Comparison of ENCODE assay signal across 2 cellular contexts in the genomic region with DNA sequence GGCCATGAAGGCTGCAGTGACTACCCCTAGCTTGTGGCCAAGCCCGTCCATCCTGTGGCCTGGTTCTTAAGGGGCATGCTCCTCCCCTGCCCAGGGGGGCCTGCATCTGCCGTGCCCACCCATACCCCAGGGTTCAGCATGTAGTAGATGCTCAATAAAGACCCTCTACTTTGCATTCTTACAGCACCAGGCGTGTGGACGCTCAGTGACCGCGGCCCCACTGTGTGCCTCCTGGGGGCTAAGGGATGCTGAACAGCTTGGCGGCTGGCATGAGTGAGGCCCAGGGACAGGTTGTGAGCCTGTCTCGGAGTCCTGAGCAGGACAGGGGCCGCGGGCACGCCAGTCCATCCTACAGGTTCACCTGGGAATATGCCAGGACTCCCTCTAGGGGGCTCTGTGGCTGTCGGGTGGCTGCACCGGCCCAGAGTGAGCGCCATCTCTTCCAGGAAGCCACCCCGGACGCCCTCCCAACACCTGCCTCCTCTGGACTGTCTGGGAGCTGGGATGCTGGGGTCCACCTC.
TF ChIP-seq lines count a peak whose summit lies in the region.

No MANE protein-coding gene starts in this region.

TF ChIP-seq in SK-N-SH treated with all-trans-retinoic acid at 6 μM for 48 hours, 23 proteins besides CTCF, POLR2A, EP300 and RAD21 (continued from another document):
- TF ChIP-seq, protein P1, sequence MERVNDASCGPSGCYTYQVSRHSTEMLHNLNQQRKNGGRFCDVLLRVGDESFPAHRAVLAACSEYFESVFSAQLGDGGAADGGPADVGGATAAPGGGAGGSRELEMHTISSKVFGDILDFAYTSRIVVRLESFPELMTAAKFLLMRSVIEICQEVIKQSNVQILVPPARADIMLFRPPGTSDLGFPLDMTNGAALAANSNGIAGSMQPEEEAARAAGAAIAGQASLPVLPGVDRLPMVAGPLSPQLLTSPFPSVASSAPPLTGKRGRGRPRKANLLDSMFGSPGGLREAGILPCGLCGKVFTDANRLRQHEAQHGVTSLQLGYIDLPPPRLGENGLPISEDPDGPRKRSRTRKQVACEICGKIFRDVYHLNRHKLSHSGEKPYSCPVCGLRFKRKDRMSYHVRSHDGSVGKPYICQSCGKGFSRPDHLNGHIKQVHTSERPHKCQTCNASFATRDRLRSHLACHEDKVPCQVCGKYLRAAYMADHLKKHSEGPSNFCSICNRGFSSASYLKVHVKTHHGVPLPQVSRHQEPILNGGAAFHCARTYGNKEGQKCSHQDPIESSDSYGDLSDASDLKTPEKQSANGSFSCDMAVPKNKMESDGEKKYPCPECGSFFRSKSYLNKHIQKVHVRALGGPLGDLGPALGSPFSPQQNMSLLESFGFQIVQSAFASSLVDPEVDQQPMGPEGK (CRISPR knock-in tag; IDR thresholded peaks at IDR 0.05; ENCODE audit: borderline replicate concordance) = no peak
TF ChIP-seq in SK-N-SH treated with all-trans-retinoic acid at 6 μM for 48 hours: peak in this region for 0.

TF ChIP-seq in SK-N-SH, 30 proteins besides CTCF, POLR2A, EP300 and RAD21 (continued from another document):
- TF ChIP-seq, protein P2, sequence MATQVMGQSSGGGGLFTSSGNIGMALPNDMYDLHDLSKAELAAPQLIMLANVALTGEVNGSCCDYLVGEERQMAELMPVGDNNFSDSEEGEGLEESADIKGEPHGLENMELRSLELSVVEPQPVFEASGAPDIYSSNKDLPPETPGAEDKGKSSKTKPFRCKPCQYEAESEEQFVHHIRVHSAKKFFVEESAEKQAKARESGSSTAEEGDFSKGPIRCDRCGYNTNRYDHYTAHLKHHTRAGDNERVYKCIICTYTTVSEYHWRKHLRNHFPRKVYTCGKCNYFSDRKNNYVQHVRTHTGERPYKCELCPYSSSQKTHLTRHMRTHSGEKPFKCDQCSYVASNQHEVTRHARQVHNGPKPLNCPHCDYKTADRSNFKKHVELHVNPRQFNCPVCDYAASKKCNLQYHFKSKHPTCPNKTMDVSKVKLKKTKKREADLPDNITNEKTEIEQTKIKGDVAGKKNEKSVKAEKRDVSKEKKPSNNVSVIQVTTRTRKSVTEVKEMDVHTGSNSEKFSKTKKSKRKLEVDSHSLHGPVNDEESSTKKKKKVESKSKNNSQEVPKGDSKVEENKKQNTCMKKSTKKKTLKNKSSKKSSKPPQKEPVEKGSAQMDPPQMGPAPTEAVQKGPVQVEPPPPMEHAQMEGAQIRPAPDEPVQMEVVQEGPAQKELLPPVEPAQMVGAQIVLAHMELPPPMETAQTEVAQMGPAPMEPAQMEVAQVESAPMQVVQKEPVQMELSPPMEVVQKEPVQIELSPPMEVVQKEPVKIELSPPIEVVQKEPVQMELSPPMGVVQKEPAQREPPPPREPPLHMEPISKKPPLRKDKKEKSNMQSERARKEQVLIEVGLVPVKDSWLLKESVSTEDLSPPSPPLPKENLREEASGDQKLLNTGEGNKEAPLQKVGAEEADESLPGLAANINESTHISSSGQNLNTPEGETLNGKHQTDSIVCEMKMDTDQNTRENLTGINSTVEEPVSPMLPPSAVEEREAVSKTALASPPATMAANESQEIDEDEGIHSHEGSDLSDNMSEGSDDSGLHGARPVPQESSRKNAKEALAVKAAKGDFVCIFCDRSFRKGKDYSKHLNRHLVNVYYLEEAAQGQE (IDR thresholded peaks at IDR 0.05; ENCODE audit: low read depth, low read length) = no peak
- TF ChIP-seq RFX5 (IDR thresholded peaks at IDR 0.05; ENCODE audit: low read length) = no peak
- TF ChIP-seq, protein P3, sequence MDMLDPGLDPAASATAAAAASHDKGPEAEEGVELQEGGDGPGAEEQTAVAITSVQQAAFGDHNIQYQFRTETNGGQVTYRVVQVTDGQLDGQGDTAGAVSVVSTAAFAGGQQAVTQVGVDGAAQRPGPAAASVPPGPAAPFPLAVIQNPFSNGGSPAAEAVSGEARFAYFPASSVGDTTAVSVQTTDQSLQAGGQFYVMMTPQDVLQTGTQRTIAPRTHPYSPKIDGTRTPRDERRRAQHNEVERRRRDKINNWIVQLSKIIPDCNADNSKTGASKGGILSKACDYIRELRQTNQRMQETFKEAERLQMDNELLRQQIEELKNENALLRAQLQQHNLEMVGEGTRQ (IDR thresholded peaks at IDR 0.05; ENCODE audit: borderline replicate concordance, low read depth, low read length) = no peak
- TF ChIP-seq RCOR1 (IDR thresholded peaks at IDR 0.05; ENCODE audit: low read length) = no peak
TF ChIP-seq in SK-N-SH: peak in this region for 0.
